In genomic region chr20:20237093-20237959, GRCh38 we compare ENCODE assay signal across 9 cellular contexts.
DNase-seq lines count a peak whose midpoint lies in the region; TF ChIP-seq lines count a peak whose summit lies in the region.
"Had no signal": no experiment of that assay in that cellular context is flagged by ENCODE, and none has a peak within 500 bp of the region (broad histone marks: within the 10 kb centered on the region; RNA-seq: fewer than 3 reads in every experiment).

No MANE protein-coding gene starts in this region.

- H3K4ac ChIP-seq in H9 (ENCODE audit: low read depth, low read length): no peak overlapping the region

- H3K36me3 Mint-ChIP-seq in H9 (ENCODE audit: insufficient read depth in 1 of 3, low read depth in 3 of 3): no peaks in the 10 kb centered on the region
- no peaks in the 10 kb centered on the region for H3K36me3 Mint-ChIP-seq in activated T-cell treated with anti-CD3 and anti-CD28 coated beads, Interleukin-2, amount 50 U/mL, for 24 hours (ENCODE audit: low read depth)
- H3K36me3 Mint-ChIP-seq: activated naive CD4-positive, alpha-beta T cell treated with anti-CD3 and anti-CD28 coated beads, Interleukin-2, amount 50 U/mL, for 24 hours had no signal

- H3K4me1 ChIP-seq in H9 (ENCODE audit: insufficient read depth, low read length): no peaks in the 10 kb centered on the region

- WGBS in H9 (ENCODE audit: extremely low coverage, insufficient read length, low lambda C conversion rate): no CpG with 5 or more reads among the region's 11 CpGs

- peaks cover 2 to 4% of the 10 kb centered on the region in 2 experiments; a peak in 3 of 4 replicates for H3K4me1 Mint-ChIP-seq in H9
- peaks cover 2% of the 10 kb centered on the region for H3K4me1 Mint-ChIP-seq in activated T-cell treated with anti-CD3 and anti-CD28 coated beads, Interleukin-2, amount 50 U/mL, for 24 hours (ENCODE audit: low read depth)
- H3K4me1 Mint-ChIP-seq: activated naive CD4-positive, alpha-beta T cell treated with anti-CD3 and anti-CD28 coated beads, Interleukin-2, amount 50 U/mL, for 24 hours had no signal

- no peak overlapping the region for H4K5ac ChIP-seq in H9 (ENCODE audit: insufficient read length, low read depth, low read length)

- no peak overlapping the region for H3K9ac ChIP-seq in H9 (ENCODE audit: extremely low read depth, insufficient read length, low read length)

- H4K91ac ChIP-seq in H9 (ENCODE audit: insufficient read length, low read depth, low read length): no peak overlapping the region

- H4K20me1 ChIP-seq in H9 (ENCODE audit: control insufficient read depth, insufficient read depth, insufficient read length): no peaks in the 10 kb centered on the region

- no peaks in the 10 kb centered on the region for H3K79me1 ChIP-seq in H9 (ENCODE audit: insufficient read depth, low read depth, low read length, poor library complexity, severe bottlenecking)

- H3K4me3 Mint-ChIP-seq in H9: no peak overlapping the region
- no peak overlapping the region for H3K4me3 Mint-ChIP-seq in activated T-cell treated with anti-CD3 and anti-CD28 coated beads, Interleukin-2, amount 50 U/mL, for 24 hours
- H3K4me3 Mint-ChIP-seq: activated naive CD4-positive, alpha-beta T cell treated with anti-CD3 and anti-CD28 coated beads, Interleukin-2, amount 50 U/mL, for 24 hours had no signal

- no peak overlapping the region for H3T11ph ChIP-seq in H9 (ENCODE audit: low read length)

- H2BK15ac ChIP-seq in H9 (ENCODE audit: low read depth, low read length): no peak overlapping the region

- no peaks in the 10 kb centered on the region for H3K79me2 ChIP-seq in H9 (ENCODE audit: insufficient read depth, low read length)

- H3K27me3 Mint-ChIP-seq in H9 (ENCODE audit: low read depth): peaks cover 4% of the 10 kb centered on the region; the same call in 1 of the 2 replicates
- H3K27me3 Mint-ChIP-seq in activated T-cell treated with anti-CD3 and anti-CD28 coated beads, Interleukin-2, amount 50 U/mL, for 24 hours: peaks cover 7% of the 10 kb centered on the region

- H3K4me2 ChIP-seq in H9 (ENCODE audit: insufficient read depth, insufficient read length, low read length): no peak overlapping the region

- H3K56ac ChIP-seq in H9 (ENCODE audit: insufficient read length, low read depth, low read length): no peak overlapping the region

- peak overlapping the region; percentile 98 for H2AFZ ChIP-seq in H9 (ENCODE audit: low read length)

- no peak overlapping the region for H3K18ac ChIP-seq in H9 (ENCODE audit: insufficient read length, low read depth, low read length)

- H3K27ac Mint-ChIP-seq in H9: no peak overlapping the region
- no peak overlapping the region for H3K27ac Mint-ChIP-seq in activated T-cell treated with anti-CD3 and anti-CD28 coated beads, Interleukin-2, amount 50 U/mL, for 24 hours
- H3K27ac Mint-ChIP-seq: activated naive CD4-positive, alpha-beta T cell treated with anti-CD3 and anti-CD28 coated beads, Interleukin-2, amount 50 U/mL, for 24 hours had no signal

- no peak overlapping the region for H2BK12ac ChIP-seq in H9 (ENCODE audit: insufficient read length, low read depth, low read length)

- H3K9me3 Mint-ChIP-seq in H9: no peaks in the 10 kb centered on the region
- no peaks in the 10 kb centered on the region for H3K9me3 Mint-ChIP-seq in activated T-cell treated with anti-CD3 and anti-CD28 coated beads, Interleukin-2, amount 50 U/mL, for 24 hours
- H3K9me3 Mint-ChIP-seq: activated naive CD4-positive, alpha-beta T cell treated with anti-CD3 and anti-CD28 coated beads, Interleukin-2, amount 50 U/mL, for 24 hours had no signal

- intact Hi-C loops in head of caudate nucleus (cut with DNase I): loop anchor here (10.0 kb wide), 1 partner anchor 153 kb away; no protein-coding TSS in a partner anchor

- no peak overlapping the region for H2BK20ac ChIP-seq in H9 (ENCODE audit: low read depth, low read length, poor library complexity, severe bottlenecking)

- no peak overlapping the region for H2BK120ac ChIP-seq in H9 (ENCODE audit: low read depth, low read length, poor library complexity, severe bottlenecking)

- no peak overlapping the region for H4K8ac ChIP-seq in H9 (replicated peaks; ENCODE audit: insufficient read length, low read depth, low read length)

- H2AK5ac ChIP-seq in H9 (ENCODE audit: insufficient read length, low read length): no peak overlapping the region

- H3K27ac ChIP-seq in H9 (ENCODE audit: insufficient read length, low read depth, low read length): no peak overlapping the region

- H3K14ac ChIP-seq in H9 (ENCODE audit: insufficient read depth, low read length): no peak overlapping the region

- no peak overlapping the region for H2BK5ac ChIP-seq in H9 (ENCODE audit: insufficient read length, low read length)

- no peaks in the 10 kb centered on the region for H3K27me3 ChIP-seq in H9 (ENCODE audit: insufficient read depth, low read length)

- no peak overlapping the region for H3K23ac ChIP-seq in H9 (ENCODE audit: insufficient read length, low read depth, low read length)

- H3K9me3 ChIP-seq in H9 (ENCODE audit: control insufficient read depth, low read depth, low read length): no peaks in the 10 kb centered on the region

- TF ChIP-seq CTCF in H9 (conservative IDR thresholded peaks at IDR 0.05): peak; percentile 82

- DNase-seq in NCI-H526 (lab: John Stamatoyannopoulos, UW) (peak; percentile 19 to 80), NCI-H526 treated with DMSO at 0.1 percent for 48 hours (lab: John Stamatoyannopoulos, UW) (no peak), H9 (peak; percentile 43), NCI-H146 (lab: John Stamatoyannopoulos, UW) (peak; percentile 87), head of caudate nucleus (peak in 33 of 42 donors; percentile 8 to 78 (median 46)), retina (peak; percentile 50), NCI-H1694 treated with DMSO at 0.1 percent for 48 hours (lab: John Stamatoyannopoulos, UW) (no peak)
- peak; percentile 36 for DNase-seq in activated T-cell treated with anti-CD3 and anti-CD28 coated beads, Interleukin-2, amount 50 U/mL, for 24 hours

- H3K23me2 ChIP-seq in H9 (ENCODE audit: insufficient read length, low read depth, low read length, poor library complexity, severe bottlenecking): no peaks in the 10 kb centered on the region

Comparison
In these comparisons a context has a peak if more than half of its experiments do, and no peak if none do; other contexts are left out.
1. DNase-seq: peak in NCI-H526 (2 of 2), H9 (single experiment), NCI-H146 (single experiment), activated T-cell treated with anti-CD3 and anti-CD28 coated beads, Interleukin-2, amount 50 U/mL, for 24 hours (single experiment), head of caudate nucleus (33 of 42) and retina (single experiment); none in NCI-H526 treated with DMSO at 0.1 percent for 48 hours (single experiment) and NCI-H1694 treated with DMSO at 0.1 percent for 48 hours (single experiment).